ENCODE assay signal across 27 cellular contexts in the genomic region with DNA sequence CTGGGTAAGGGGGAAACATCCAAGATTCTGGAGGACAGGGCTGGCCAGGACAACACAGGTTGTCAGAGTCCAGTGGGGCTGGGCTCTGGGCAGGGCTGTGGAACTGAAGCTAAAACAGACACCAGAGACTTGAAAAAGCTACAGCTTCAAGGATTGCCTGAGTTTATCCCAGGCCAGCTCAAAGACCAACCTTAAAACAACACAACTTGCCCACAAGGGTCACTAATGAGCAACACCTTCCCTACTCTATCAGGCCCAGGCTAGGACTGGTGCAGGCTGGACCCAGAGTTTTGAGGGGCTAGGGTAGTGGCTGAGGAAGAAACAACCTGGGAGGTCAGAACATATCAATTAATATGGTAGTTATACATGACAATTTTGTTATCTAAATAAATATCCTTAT.
DNase-seq lines count a peak whose midpoint lies in the region; TF ChIP-seq lines count a peak whose summit lies in the region.
"Had no signal": no experiment of that assay in that cellular context is flagged by ENCODE, and none has a peak within 500 bp of the region (broad histone marks: within the 10 kb centered on the region; RNA-seq: fewer than 3 reads in every experiment).

No MANE protein-coding gene starts in this region.

- no peaks in the 10 kb centered on the region for H3F3A ChIP-seq in PC-9 (ENCODE audit: insufficient read depth, low read depth)

- H3K9me3 ChIP-seq in Karpas-422 (ENCODE audit: low read length) (no peaks in the 10 kb centered on the region), endodermal cell (ENCODE audit: control insufficient read depth, low read length) (no peaks in the 10 kb centered on the region), neutrophil (no peaks in the 10 kb centered on the region), PC-9 (ENCODE audit: insufficient read depth, low read depth) (no peaks in the 10 kb centered on the region)
- H3K9me3 ChIP-seq: adrenal gland, HAP-1, left ventricle myocardium inferior, MG63 had no signal

- H3K4me3 ChIP-seq in Karpas-422 (ENCODE audit: low read length) (no peak overlapping the region), endodermal cell (ENCODE audit: low read length) (no peak overlapping the region), neutrophil (ENCODE audit: low read depth in 1 of 2, low read length in 1 of 2) (no peak overlapping the region), PC-9 (no peak overlapping the region)
- H3K4me3 ChIP-seq: adrenal gland, HAP-1, left ventricle myocardium inferior, MG63 had no signal

- H3K4me1 Mint-ChIP-seq in endodermal cell = peaks cover 18% of the 10 kb centered on the region
- H3K4me1 Mint-ChIP-seq in activated CD4-positive, alpha-beta memory T cell treated with anti-CD3 and anti-CD28 coated beads for 36 hours (ENCODE audit: low read depth) = peaks cover 41% of the 10 kb centered on the region

- no peaks in the 10 kb centered on the region for H3K9me3 Mint-ChIP-seq in endodermal cell
- no peaks in the 10 kb centered on the region for H3K9me3 Mint-ChIP-seq in activated CD4-positive, alpha-beta memory T cell treated with anti-CD3 and anti-CD28 coated beads for 36 hours
- H3K9me3 Mint-ChIP-seq: activated T-cell treated with anti-CD3 and anti-CD28 coated beads, Interleukin-2, amount 50 U/mL, for 24 hours; natural killer cell had no signal

- H3K36me3 ChIP-seq in Karpas-422 (ENCODE audit: insufficient read depth, low read length) (no peaks in the 10 kb centered on the region), endodermal cell (ENCODE audit: control insufficient read depth, insufficient read depth, low read length) (peaks cover 8% of the 10 kb centered on the region), neutrophil (no peaks in the 10 kb centered on the region), PC-9 (ENCODE audit: low read depth) (0 out of 2 replicates have a peak, but pooled peaks cover 3% of the 10 kb centered on the region)
- H3K36me3 ChIP-seq: adrenal gland, brain microvascular endothelial cell, HAP-1, left ventricle myocardium inferior, MG63 had no signal

- no TSS peak for BruUV-seq in PC-9 (replicated peaks; lab: Mats Ljungman, UMichigan)

- POLR2A ChIA-PET in activated CD4-positive, alpha-beta memory T cell treated with anti-CD3 and anti-CD28 coated beads for 36 hours (lab: Charles Lee) = interaction anchor here (1.0 to 1.9 kb wide), 3 partner anchors 47 to 126 kb away, joined by 3 to 9 read pairs (median 4); no protein-coding TSS in a partner anchor
- POLR2A ChIA-PET in PC-9 (lab: Charles Lee; ENCODE audit: unreplicated experiment) = no interaction called here

- peak overlapping the region; percentile 22 for H3K27ac Mint-ChIP-seq in endodermal cell
- H3K27ac Mint-ChIP-seq in activated CD4-positive, alpha-beta memory T cell treated with anti-CD3 and anti-CD28 coated beads for 36 hours = no peak overlapping the region
- H3K27ac Mint-ChIP-seq: natural killer cell had no signal

- H3K9me2 ChIP-seq in Karpas-422 (replicated peaks; ENCODE audit: insufficient read depth, low read length) = no peaks in the 10 kb centered on the region
- no peaks in the 10 kb centered on the region for H3K9me2 ChIP-seq in PC-9 (ENCODE audit: insufficient read depth)

- no peaks in the 10 kb centered on the region for H3K27me3 Mint-ChIP-seq in endodermal cell (ENCODE audit: insufficient read depth)
- no peaks in the 10 kb centered on the region for H3K27me3 Mint-ChIP-seq in activated CD4-positive, alpha-beta memory T cell treated with anti-CD3 and anti-CD28 coated beads for 36 hours
- H3K27me3 Mint-ChIP-seq: activated T-cell treated with anti-CD3 and anti-CD28 coated beads, Interleukin-2, amount 50 U/mL, for 24 hours had no signal

- no peak overlapping the region for H3K4me3 Mint-ChIP-seq in endodermal cell
- no peak overlapping the region for H3K4me3 Mint-ChIP-seq in activated CD4-positive, alpha-beta memory T cell treated with anti-CD3 and anti-CD28 coated beads for 36 hours
- H3K4me3 Mint-ChIP-seq: activated T-cell treated with anti-CD3 and anti-CD28 coated beads, Interleukin-2, amount 50 U/mL, for 24 hours; natural killer cell had no signal

- H3K79me2 ChIP-seq in Karpas-422 (ENCODE audit: low read length) = no peaks in the 10 kb centered on the region
- H3K79me2 ChIP-seq in PC-9 (ENCODE audit: low read depth) = no peaks in the 10 kb centered on the region

- peak; percentile 32 for TF ChIP-seq CTCF in endodermal cell (conservative IDR thresholded peaks at IDR 0.05)
- TF ChIP-seq CTCF in neutrophil (IDR thresholded peaks at IDR 0.05) = no peak
- TF ChIP-seq CTCF in PC-9 (conservative IDR thresholded peaks at IDR 0.05) = no peak

- H3K9ac ChIP-seq in Karpas-422 (ENCODE audit: low read length) (no peak overlapping the region), endodermal cell (ENCODE audit: extremely low read depth, low read length, poor library complexity, severe bottlenecking) (no peak overlapping the region)
- H3K9ac ChIP-seq: parathyroid adenoma had no signal

- H3K27me3 ChIP-seq in Karpas-422 (ENCODE audit: low read length) (no peaks in the 10 kb centered on the region), endodermal cell (ENCODE audit: control insufficient read depth, insufficient read depth, low read length, poor library complexity, severe bottlenecking) (no peaks in the 10 kb centered on the region), neutrophil (no peaks in the 10 kb centered on the region), PC-9 (ENCODE audit: insufficient read depth, low read depth) (no peaks in the 10 kb centered on the region)
- H3K27me3 ChIP-seq: adrenal gland, brain microvascular endothelial cell, MG63 had no signal

- CTCF ChIA-PET in activated CD4-positive, alpha-beta memory T cell treated with anti-CD3 and anti-CD28 coated beads for 36 hours (lab: Charles Lee) = no interaction called here
- CTCF ChIA-PET in PC-9 (lab: Charles Lee) = no interaction called here

- no peak overlapping the region for H2AFZ ChIP-seq in Karpas-422 (ENCODE audit: low read length)
- no peak overlapping the region for H2AFZ ChIP-seq in PC-9
- H2AFZ ChIP-seq: parathyroid adenoma had no signal

- H3K36me3 Mint-ChIP-seq in endodermal cell (ENCODE audit: low read depth) = peaks cover 18% of the 10 kb centered on the region
- H3K36me3 Mint-ChIP-seq in activated CD4-positive, alpha-beta memory T cell treated with anti-CD3 and anti-CD28 coated beads for 36 hours = no peaks in the 10 kb centered on the region

- H3K4me2 ChIP-seq in Karpas-422 (ENCODE audit: low read depth, low read length, poor library complexity, severe bottlenecking) (no peak overlapping the region), PC-9 (no peak overlapping the region)

- H3K4me1 ChIP-seq in Karpas-422 (ENCODE audit: low read length) = peaks cover 35% of the 10 kb centered on the region
- H3K4me1 ChIP-seq in endodermal cell (ENCODE audit: control insufficient read depth, insufficient read depth, low read length) = no peaks in the 10 kb centered on the region
- H3K4me1 ChIP-seq in neutrophil (ENCODE audit: control insufficient read depth in 1 of 2, insufficient read depth in 1 of 2, low read depth in 1 of 2, low read length in 1 of 2) = peaks cover 41 to 44% of the 10 kb centered on the region in 2 experiments
- H3K4me1 ChIP-seq in PC-9 (replicated peaks; ENCODE audit: insufficient read depth) = 0 out of 2 replicates have a peak, but pooled peaks cover under 1% of the 10 kb centered on the region
- H3K4me1 ChIP-seq: parathyroid adenoma had no signal

- intact Hi-C loops in activated CD4-positive, alpha-beta memory T cell treated with anti-CD3 and anti-CD28 coated beads for 36 hours (cut with micrococcal nuclease) = no loop called here
- intact Hi-C loops in PC-9 (cut with micrococcal nuclease; ENCODE audit: unreplicated experiment) = no loop called here

- DNase-seq in ELF-1 (ENCODE audit: low read depth, low spot score) (peak; percentile 18), Karpas-422 (no peak), endodermal cell (no peak), PC-9 (no peak), hypothalamus (lab: John Stamatoyannopoulos, UW) (no peak), pons (ENCODE audit: low spot score) (no peak)
- DNase-seq in activated CD4-positive, alpha-beta memory T cell treated with anti-CD3 and anti-CD28 coated beads for 36 hours = no peak
- DNase-seq: activated CD4-positive, CD25-positive, alpha-beta regulatory T cell treated with anti-CD3 and anti-CD28 coated beads, Interleukin-2, amount 50 U/mL, for 72 hours; activated naive CD4-positive, alpha-beta T cell; activated T-cell treated with anti-CD3 and anti-CD28 coated beads, Interleukin-2, amount 50 U/mL, for 24 hours; adrenal gland; brain microvascular endothelial cell; DMS53; effector CD8-positive, alpha-beta T cell; foreskin melanocyte; GF-D8; hippocampal formation; left ventricle myocardium inferior; MG63; natural killer cell; NCI-H1417; NCI-H446; NCI-H82; substantia nigra had no signal

- H4K20me1 ChIP-seq in Karpas-422 (ENCODE audit: insufficient read depth, low read depth, low read length) (no peaks in the 10 kb centered on the region), PC-9 (ENCODE audit: insufficient read depth) (no peaks in the 10 kb centered on the region; the same call in 1 of the 2 replicates)

- peak overlapping the region; percentile 50; the same call in 1 of the 2 replicates for H3K27ac ChIP-seq in Karpas-422 (ENCODE audit: low read length)
- H3K27ac ChIP-seq in endodermal cell (ENCODE audit: low read depth, low read length) = no peak overlapping the region
- peak overlapping the region; percentile 70 for H3K27ac ChIP-seq in neutrophil
- H3K27ac ChIP-seq in PC-9 = no peak overlapping the region
- H3K27ac ChIP-seq: brain microvascular endothelial cell, left ventricle myocardium inferior, parathyroid adenoma had no signal

Comparison
In these comparisons a context has a peak if more than half of its experiments do, and no peak if none do; other contexts are left out.
1. H3K27ac ChIP-seq: peak in Karpas-422 (single experiment) and neutrophil (single experiment); none in endodermal cell (single experiment) and PC-9 (single experiment).